In genomic region chr6:14055541-14055940, GRCh38 we compare ENCODE assay signal across 20 cellular contexts.
A peak's percentile ranks its signal among the peaks of the same experiment; 100 is the strongest.
DNase-seq lines count a peak whose midpoint lies in the region; ATAC-seq lines count a peak whose summit lies in the region.
"Had no signal": no experiment of that assay in that cellular context is flagged by ENCODE, and none has a peak within 500 bp of the region (broad histone marks: within the 10 kb centered on the region; RNA-seq: fewer than 3 reads in every experiment).

No MANE protein-coding gene starts in this region.

- ATAC-seq in GM19035 (IDR thresholded peaks at IDR 0.05; ENCODE audit: unreplicated experiment) (no peak), HG03457 (IDR thresholded peaks at IDR 0.05; ENCODE audit: unreplicated experiment) (no peak)
- ATAC-seq: gastrocnemius medialis, mucosa of descending colon, right cardiac atrium had no signal

- peak; percentile 92 for DNase-seq in COR-L47 (lab: John Stamatoyannopoulos, UW)
- DNase-seq in NCI-H1105 treated with DMSO at 0.1 percent for 48 hours (lab: John Stamatoyannopoulos, UW), result peak; percentile 90
- peak; percentile 83 for DNase-seq in NCI-H2171 treated with DMSO at 0.1 percent for 48 hours (lab: John Stamatoyannopoulos, UW)
- peak; percentile 79 to 80 for DNase-seq in SHP77 (lab: John Stamatoyannopoulos, UW)
- DNase-seq in NCI-H1048 (lab: John Stamatoyannopoulos, UW), result no peak
- DNase-seq in NAMALWA (ENCODE audit: low spot score), result no peak
- DNase-seq: activated CD4-positive, alpha-beta T cell treated with anti-CD3 and anti-CD28 coated beads, Interleukin-2, amount 50 U/mL, for 48 hours; activated CD8-positive, alpha-beta memory T cell treated with anti-CD3 and anti-CD28 coated beads, Interleukin-2, amount 50 U/mL, for 48 hours; BE2C; effector CD4-positive, alpha-beta T cell; gastrocnemius medialis; HCEC 1CT; hippocampal formation; mucosa of descending colon; NCI-H2227 treated with DMSO at 0.1 percent for 48 hours; nephron progenitor cell; right cardiac atrium; upper lobe of left lung had no signal

Comparison
In these comparisons a context has a peak if more than half of its experiments do, and no peak if none do; other contexts are left out.
1. DNase-seq: peak in COR-L47 (single experiment), NCI-H1105 treated with DMSO at 0.1 percent for 48 hours (single experiment), NCI-H2171 treated with DMSO at 0.1 percent for 48 hours (single experiment) and SHP77 (2 of 2); none in NCI-H1048 (single experiment) and NAMALWA (single experiment).